Comparison of ENCODE assay signal across 19 cellular contexts in genomic region chr4:80101768-80102116, GRCh38. TPM values are rescaled to one million over a fixed set of nuclear protein-coding genes. Genes with fewer than 3 reads are reported as not detected.
DNase-seq lines count a peak whose midpoint lies in the region; ATAC-seq and TF ChIP-seq lines count a peak whose summit lies in the region.
"Had no signal": no experiment of that assay in that cellular context is flagged by ENCODE, and none has a peak within 500 bp of the region (broad histone marks: within the 10 kb centered on the region; RNA-seq: fewer than 3 reads in every experiment).

No MANE protein-coding gene starts in this region.

- in situ Hi-C loops in IMR-90 (cut with MboI; ENCODE audit: low sequenced_read_pairs): no loop called here

- no peaks in the 10 kb centered on the region for H3K27me3 Mint-ChIP-seq in activated T-cell treated with anti-CD3 and anti-CD28 coated beads, Interleukin-2, amount 50 U/mL, for 24 hours
- no peaks in the 10 kb centered on the region for H3K27me3 Mint-ChIP-seq in activated T-helper 17 cell treated with anti-CD3 and anti-CD28 coated beads, Interleukin-2, amount 50 U/mL, for 72 hours
- H3K27me3 Mint-ChIP-seq in naive thymus-derived CD4-positive, alpha-beta T cell: peaks cover 0 to 12% (median 0%) of the 10 kb centered on the region in 5 donors

- no peak for TF ChIP-seq RAD21 in IMR-90 (IDR thresholded peaks at IDR 0.05; ENCODE audit: low read length)

- no peaks in the 10 kb centered on the region for H4K20me1 ChIP-seq in IMR-90 (ENCODE audit: insufficient read depth, low read length)

- H3K79me1 ChIP-seq in IMR-90 (ENCODE audit: low read depth in 1 of 2, low read length in 2 of 2): no peaks in the 10 kb centered on the region

- H2AK9ac ChIP-seq in IMR-90 (replicated peaks; ENCODE audit: low read depth, low read length, poor library complexity): no peak overlapping the region

- no peak overlapping the region for H3K4me3 Mint-ChIP-seq in activated T-cell treated with anti-CD3 and anti-CD28 coated beads, Interleukin-2, amount 50 U/mL, for 24 hours
- H3K4me3 Mint-ChIP-seq in activated T-helper 17 cell treated with anti-CD3 and anti-CD28 coated beads, Interleukin-2, amount 50 U/mL, for 72 hours: peak overlapping the region; percentile 8
- no peak overlapping the region for H3K4me3 Mint-ChIP-seq in naive thymus-derived CD4-positive, alpha-beta T cell
- H3K4me3 Mint-ChIP-seq: T-helper 2 cell treated with Interferon-gamma antibody and Interleukin-4, amounts not matched to agents 5 μg/mL and 100 μg/mL, for 36 hours had no signal

- TF ChIP-seq POLR2A in IMR-90 (IDR thresholded peaks at IDR 0.05; ENCODE audit: low read depth, low read length): no peak

- POLR2A ChIA-PET in IMR-90 (lab: Charles Lee; ENCODE audit: unreplicated experiment): no interaction called here
- POLR2A ChIA-PET in naive thymus-derived CD4-positive, alpha-beta T cell (lab: Charles Lee): interaction anchor here (0.7 kb wide), 1 partner anchor 29 kb away, joined by 3 read pairs; the partner anchor contains the start of gene ANTXR2

- H3K27ac Mint-ChIP-seq in activated T-cell treated with anti-CD3 and anti-CD28 coated beads, Interleukin-2, amount 50 U/mL, for 24 hours: peak overlapping the region; percentile 63
- peak overlapping the region; percentile 81 for H3K27ac Mint-ChIP-seq in activated T-helper 17 cell treated with anti-CD3 and anti-CD28 coated beads, Interleukin-2, amount 50 U/mL, for 72 hours
- no peak overlapping the region for H3K27ac Mint-ChIP-seq in naive thymus-derived CD4-positive, alpha-beta T cell
- H3K27ac Mint-ChIP-seq: T-helper 2 cell treated with Interferon-gamma antibody and Interleukin-4, amounts not matched to agents 5 μg/mL and 100 μg/mL, for 36 hours had no signal

- H3K18ac ChIP-seq in IMR-90 (ENCODE audit: low read depth, low read length): no peak overlapping the region

- H3K4me1 ChIP-seq in IMR-90 (ENCODE audit: control insufficient read depth, insufficient read depth, low read length): peaks cover 2% of the 10 kb centered on the region; the same call in 1 of the 2 replicates
- no peaks in the 10 kb centered on the region for H3K4me1 ChIP-seq in naive thymus-derived CD4-positive, alpha-beta T cell (ENCODE audit: control insufficient read depth in 2 of 2, insufficient read depth in 2 of 2, low read length in 2 of 2)
- H3K4me1 ChIP-seq: ascending aorta, psoas muscle had no signal

- DNase-seq in activated T-cell treated with anti-CD3 and anti-CD28 coated beads, Interleukin-2, amount 50 U/mL, for 24 hours: no peak
- DNase-seq in activated T-cell treated with anti-CD3 and anti-CD28 coated beads for 4 hours: no peak
- DNase-seq in IMR-90: peak; percentile 69
- no peak for DNase-seq in naive thymus-derived CD4-positive, alpha-beta T cell
- no peak for DNase-seq in stimulated activated CD4-positive, alpha-beta T cell treated with anti-CD3 and anti-CD28 coated beads, Interleukin-4, amount 100 ng/mL, for 1 hour
- DNase-seq in NK-92 (lab: John Stamatoyannopoulos, UW; ENCODE audit: unreplicated experiment): no peak
- DNase-seq: activated gamma-delta T cell treated with Interleukin-2 at 50 U/mL for 16 hours; NCI-H1930; NCI-H510A; psoas muscle; SJCRH30; stimulated activated CD8-positive, alpha-beta memory T cell treated with anti-CD3 and anti-CD28 coated beads, Interleukin-4, amount 100 ng/mL, for 48 hours had no signal

- no peak for TF ChIP-seq CTCF in IMR-90 (conservative IDR thresholded peaks at IDR 0.05; ENCODE audit: low read depth, low read length)

- H3K23ac ChIP-seq in IMR-90 (ENCODE audit: low read depth, low read length): no peak overlapping the region

- no peak overlapping the region for H3K27ac ChIP-seq in IMR-90 (ENCODE audit: insufficient read depth, low read length)
- H3K27ac ChIP-seq in naive thymus-derived CD4-positive, alpha-beta T cell (ENCODE audit: low read depth, low read length): no peak overlapping the region
- H3K27ac ChIP-seq: ascending aorta, C4-2B, psoas muscle, SJCRH30, thoracic aorta had no signal

- peak overlapping the region; percentile 21; the same call in 1 of the 2 replicates for H2AK5ac ChIP-seq in IMR-90 (ENCODE audit: low read depth, low read length)

- H3K4me1 Mint-ChIP-seq in activated T-cell treated with anti-CD3 and anti-CD28 coated beads, Interleukin-2, amount 50 U/mL, for 24 hours (ENCODE audit: low read depth): peaks cover 13% of the 10 kb centered on the region
- H3K4me1 Mint-ChIP-seq in activated T-helper 17 cell treated with anti-CD3 and anti-CD28 coated beads, Interleukin-2, amount 50 U/mL, for 72 hours: peaks cover 9% of the 10 kb centered on the region
- H3K4me1 Mint-ChIP-seq in naive thymus-derived CD4-positive, alpha-beta T cell: peaks cover 0 to 2% (median 0%) of the 10 kb centered on the region in 7 donors

- no peaks in the 10 kb centered on the region; the same call in 1 of the 2 replicates for H3K9me1 ChIP-seq in IMR-90 (ENCODE audit: insufficient read depth, low read length)

- H3K27me3 ChIP-seq in IMR-90 (ENCODE audit: control insufficient read depth, insufficient read depth, low read length): no peaks in the 10 kb centered on the region
- H3K27me3 ChIP-seq in naive thymus-derived CD4-positive, alpha-beta T cell (ENCODE audit: control insufficient read depth in 2 of 2, insufficient read depth in 2 of 2, low read length in 2 of 2): no peaks in the 10 kb centered on the region
- H3K27me3 ChIP-seq: ascending aorta, SJCRH30 had no signal

- CTCF ChIA-PET in IMR-90 (lab: Yijun Ruan, JAX): interaction anchor here (1.4 kb wide), 1 partner anchor 24 kb away, joined by 3 read pairs; no protein-coding TSS in a partner anchor
- CTCF ChIA-PET in naive thymus-derived CD4-positive, alpha-beta T cell (lab: Charles Lee): interaction anchor here (0.6 to 0.7 kb wide), 2 partner anchors 46 to 190 kb away, joined by 3 read pairs; no protein-coding TSS in a partner anchor

- H3K4ac ChIP-seq in IMR-90 (ENCODE audit: low read depth, low read length): no peak overlapping the region

- H3K36me3 Mint-ChIP-seq in activated T-cell treated with anti-CD3 and anti-CD28 coated beads, Interleukin-2, amount 50 U/mL, for 24 hours (ENCODE audit: low read depth): no peaks in the 10 kb centered on the region
- no peaks in the 10 kb centered on the region for H3K36me3 Mint-ChIP-seq in activated T-helper 17 cell treated with anti-CD3 and anti-CD28 coated beads, Interleukin-2, amount 50 U/mL, for 72 hours (ENCODE audit: low read depth)
- peaks cover 0 to 9% (median 9%) of the 10 kb centered on the region in 5 donors for H3K36me3 Mint-ChIP-seq in naive thymus-derived CD4-positive, alpha-beta T cell

- H3K9ac ChIP-seq in IMR-90 (ENCODE audit: low read depth, low read length): no peak overlapping the region

- ATAC-seq in IMR-90 (ENCODE audit: low read depth) (no peak), GM18511 (IDR thresholded peaks at IDR 0.05; ENCODE audit: unreplicated experiment) (no peak)
- peak; percentile 85 for ATAC-seq in activated T-helper 17 cell treated with anti-CD3 and anti-CD28 coated beads, Interleukin-2, amount 50 U/mL, for 72 hours (replicated peaks)
- peak; percentile 61 for ATAC-seq in naive thymus-derived CD4-positive, alpha-beta T cell
- ATAC-seq: psoas muscle had no signal

- dilution Hi-C loops in IMR-90 (cut with HindIII; ENCODE audit: low sequenced_read_pairs, unreplicated experiment): no loop called here

- H4K8ac ChIP-seq in IMR-90 (ENCODE audit: low read depth in 2 of 2, low read length in 2 of 2): no peak overlapping the region

- H2BK15ac ChIP-seq in IMR-90 (ENCODE audit: low read depth, low read length): no peak overlapping the region

- H3K36me3 ChIP-seq in IMR-90 (ENCODE audit: control insufficient read depth, insufficient read depth, low read length): no peaks in the 10 kb centered on the region
- H3K36me3 ChIP-seq in naive thymus-derived CD4-positive, alpha-beta T cell (ENCODE audit: control insufficient read depth in 2 of 3, insufficient read depth in 3 of 3, low read length in 3 of 3): no peaks in the 10 kb centered on the region
- H3K36me3 ChIP-seq: ascending aorta, SJCRH30, thoracic aorta had no signal

- 100% methylated on average over 1 of the region's 1 CpG; no CpG with 5 or more reads in 1 of the 2 experiments for whole genome bisulfite sequencing in IMR-90 (ENCODE audit: extremely low coverage in 2 of 2, insufficient read length in 1 of 2), 2 experiments

- no TSS peak for BruUV-seq in IMR-90 (replicated peaks; lab: Mats Ljungman, UMichigan)

- no peak overlapping the region for H2AFZ ChIP-seq in IMR-90 (replicated peaks; ENCODE audit: low read length, poor library complexity)

- no peak overlapping the region for H4K91ac ChIP-seq in IMR-90 (ENCODE audit: insufficient read depth, low read depth, low read length)

- no peak overlapping the region for H3K4me3 ChIP-seq in IMR-90 (ENCODE audit: insufficient read depth, low read depth, low read length)
- no peak overlapping the region for H3K4me3 ChIP-seq in naive thymus-derived CD4-positive, alpha-beta T cell (ENCODE audit: low read length)
- H3K4me3 ChIP-seq: ascending aorta, psoas muscle, SJCRH30, smooth muscle cell, thoracic aorta had no signal

- no peak overlapping the region for H2BK120ac ChIP-seq in IMR-90 (ENCODE audit: low read depth, low read length)

- no peaks in the 10 kb centered on the region for H3K9me3 ChIP-seq in IMR-90 (ENCODE audit: control insufficient read depth, insufficient read depth, low read length)
- H3K9me3 ChIP-seq in naive thymus-derived CD4-positive, alpha-beta T cell (ENCODE audit: control insufficient read depth in 2 of 3, low read length in 3 of 3): no peaks in the 10 kb centered on the region
- H3K9me3 ChIP-seq: ascending aorta, psoas muscle, thoracic aorta had no signal

- H3K14ac ChIP-seq in IMR-90 (replicated peaks; ENCODE audit: low read depth, low read length): no peak overlapping the region

- no peak overlapping the region for H3K4me2 ChIP-seq in IMR-90 (ENCODE audit: low read depth, low read length)
- H3K4me2 ChIP-seq: smooth muscle cell had no signal

- no peak overlapping the region for H3K56ac ChIP-seq in IMR-90 (ENCODE audit: extremely low read depth, insufficient read depth, low read length)

- H2BK5ac ChIP-seq in IMR-90 (ENCODE audit: low read depth, low read length, poor library complexity, severe bottlenecking): no peak overlapping the region

- no peak overlapping the region for H4K5ac ChIP-seq in IMR-90 (ENCODE audit: low read depth, low read length)

- no peak overlapping the region for H2BK20ac ChIP-seq in IMR-90 (ENCODE audit: low read depth, low read length)

- peaks cover 4% of the 10 kb centered on the region for H3K9me3 Mint-ChIP-seq in activated T-cell treated with anti-CD3 and anti-CD28 coated beads, Interleukin-2, amount 50 U/mL, for 24 hours
- H3K9me3 Mint-ChIP-seq in activated T-helper 17 cell treated with anti-CD3 and anti-CD28 coated beads, Interleukin-2, amount 50 U/mL, for 72 hours: peaks cover 5% of the 10 kb centered on the region
- peaks cover 0 to 11% (median 5%) of the 10 kb centered on the region in 11 donors for H3K9me3 Mint-ChIP-seq in naive thymus-derived CD4-positive, alpha-beta T cell

- intact Hi-C loops in IMR-90 (cut with micrococcal nuclease): no loop called here
- intact Hi-C loops in naive thymus-derived CD4-positive, alpha-beta T cell (cut with micrococcal nuclease): no loop called here

RNA-seq across cellular contexts. Expression of gene ANTXR2, which starts 28.7 kb away (rescaled TPM):
- 88.5 and 115 TPM in 2 replicates for total RNA-seq in IMR-90 (2012; rRNA removed)
- 36.5 and 46.8 TPM in 2 replicates for polyA plus RNA-seq in IMR-90 (2012; rRNA removed)
- polyA plus RNA-seq in IMR-90 (2012; cell fraction: cytosol; rRNA removed): 7.4 and 14.9 TPM in 2 replicates
- 3.8 and 22.8 TPM in 2 replicates for polyA plus RNA-seq in IMR-90 (2012; cell fraction: nucleus; rRNA removed; ENCODE audit: low replicate concordance)
- 10 to 100 TPM; 27.4 to 52.5 TPM for total RNA-seq in activated T-helper 17 cell treated with anti-CD3 and anti-CD28 coated beads, Interleukin-2, amount 50 U/mL, for 72 hours
- total RNA-seq in naive thymus-derived CD4-positive, alpha-beta T cell: 10 to 100 TPM; 20.3 to 69.8 (median 50.0) TPM
- polyA plus RNA-seq in naive thymus-derived CD4-positive, alpha-beta T cell: 10 to 100 TPM; 37.1 to 38.2 TPM

Comparison
In these comparisons a context has a peak if more than half of its experiments do, and no peak if none do; other contexts are left out.
1. H3K27ac Mint-ChIP-seq: peak in activated T-cell treated with anti-CD3 and anti-CD28 coated beads, Interleukin-2, amount 50 U/mL, for 24 hours (single experiment) and activated T-helper 17 cell treated with anti-CD3 and anti-CD28 coated beads, Interleukin-2, amount 50 U/mL, for 72 hours (single experiment); none in naive thymus-derived CD4-positive, alpha-beta T cell (0 of 9).
2. ATAC-seq: peak in activated T-helper 17 cell treated with anti-CD3 and anti-CD28 coated beads, Interleukin-2, amount 50 U/mL, for 72 hours (single experiment) and naive thymus-derived CD4-positive, alpha-beta T cell (single experiment); none in IMR-90 (single experiment) and GM18511 (single experiment).